In genomic region chr18:74413811-74414210, GRCh38 we compare ENCODE assay signal across 26 cellular contexts. TPM values are rescaled to one million over a fixed set of nuclear protein-coding genes. Genes with fewer than 3 reads are reported as not detected.
"Had no signal": no experiment of that assay in that cellular context is flagged by ENCODE, and none has a peak within 500 bp of the region (broad histone marks: within the 10 kb centered on the region; RNA-seq: fewer than 3 reads in every experiment).

No MANE protein-coding gene starts in this region.

- H3K9me3 ChIP-seq: SJSA1 had no signal

- H3K9ac ChIP-seq: KMS-11 had no signal

- H3K36me3 Mint-ChIP-seq: IgD-negative memory B cell had no signal

- H3K4me3 ChIP-seq: K562, SJSA1, SK-N-MC had no signal

- ATAC-seq: K562 had no signal

- H3K27ac Mint-ChIP-seq: IgD-negative memory B cell had no signal

- FAIRE-seq: HTR-8/SVneo, K562, RCC 7860 had no signal

- H3K4me3 Mint-ChIP-seq: IgD-negative memory B cell had no signal

- H3K36me3 ChIP-seq: SJSA1 had no signal

- H3K4me1 ChIP-seq: SJSA1 had no signal

- H3K4me2 ChIP-seq: KMS-11 had no signal

- H3K27ac ChIP-seq: HL-60, KMS-11, SJSA1, SK-N-MC had no signal

- DNase-seq: Kasumi-1, MM.1S, NCI-H1092 treated with DMSO at 0.1 percent for 48 hours, NCI-H1436, NCI-H187, NCI-H2029, NCI-H2081 treated with DMSO at 0.1 percent for 48 hours, NCI-H2171, NCI-H226, NCI-H446, NCI-H510A, NCI-H524 treated with DMSO at 0.1 percent for 48 hours, NCI-H69, NCI-H774, Right ventricle myocardium superior, RPMI8226, SIG-M5 had no signal

RNA-seq across cellular contexts. Expression of gene DIPK1C, which starts 43.3 kb away (rescaled TPM):
- total RNA-seq: M059J, SJSA1 had no signal
- polyA plus RNA-seq: IgD-negative memory B cell had no signal
